In genomic region chr15:78942741-78943140, GRCh38 we compare ENCODE assay signal across 21 cellular contexts. TPM values are rescaled to one million over a fixed set of nuclear protein-coding genes. Genes with fewer than 3 reads are reported as not detected.
DNase-seq lines count a peak whose midpoint lies in the region; ATAC-seq and TF ChIP-seq lines count a peak whose summit lies in the region.
"Had no signal": no experiment of that assay in that cellular context is flagged by ENCODE, and none has a peak within 500 bp of the region (broad histone marks: within the 10 kb centered on the region; RNA-seq: fewer than 3 reads in every experiment).

No MANE protein-coding gene starts in this region.

- no peak overlapping the region for H3K27ac ChIP-seq in right cardiac atrium (ENCODE audit: low read length)
- H3K27ac ChIP-seq in SU-DHL-6 (ENCODE audit: low read depth, low read length), result peak overlapping the region; percentile 60
- H3K27ac ChIP-seq in lower lobe of right lung, result peak overlapping the region; percentile 86
- H3K27ac ChIP-seq in upper lobe of left lung, result peak overlapping the region; percentile 11 to 99 (median 91)
- H3K27ac ChIP-seq in coronary artery, result no peak overlapping the region
- H3K27ac ChIP-seq: cardiac muscle cell, left ventricle myocardium inferior, psoas muscle had no signal

- H3K27me3 ChIP-seq in right cardiac atrium (ENCODE audit: control insufficient read depth, insufficient read depth) (no peaks in the 10 kb centered on the region), SU-DHL-6 (ENCODE audit: low read length) (no peaks in the 10 kb centered on the region), lower lobe of right lung (ENCODE audit: low read depth) (no peaks in the 10 kb centered on the region), upper lobe of left lung (no peaks in the 10 kb centered on the region)

- DNase-seq in right cardiac atrium (no peak), cardiac septum (ENCODE audit: low spot score) (no peak), lower lobe of right lung (no peak), upper lobe of left lung (no peak), coronary artery (ENCODE audit: low spot score) (no peak)
- DNase-seq: activated naive CD4-positive, alpha-beta T cell treated with Interleukin-2 at 50 U/mL for 16 hours; activated T-cell treated with anti-CD3 and anti-CD28 coated beads, Interleukin-2, amount 50 U/mL, for 24 hours; EL; KG1; left ventricle myocardium inferior; NCI-H1694; NCI-H526 treated with DMSO at 0.1 percent for 48 hours; psoas muscle; small intestine; stimulated activated naive CD8-positive, alpha-beta T cell treated with anti-CD3 and anti-CD28 coated beads, Interleukin-15, amount 100 ng/mL, for 72 hours had no signal

- no peaks in the 10 kb centered on the region for H3K9me2 ChIP-seq in SU-DHL-6 (replicated peaks; ENCODE audit: insufficient read depth, low read length)

- intact Hi-C loops in right cardiac atrium (cut with DNase I), result no loop called here
- intact Hi-C loops in cardiac septum (cut with DNase I), result no loop called here
- intact Hi-C loops in lower lobe of right lung (cut with DNase I), result no loop called here

- H3K36me3 ChIP-seq in SU-DHL-6 (ENCODE audit: low read length) (no peaks in the 10 kb centered on the region), lower lobe of right lung (peaks cover 11% of the 10 kb centered on the region), upper lobe of left lung (peaks cover 0 to 3% (median 0%) of the 10 kb centered on the region in 4 donors)
- H3K36me3 ChIP-seq: cardiac muscle cell had no signal

- peak overlapping the region; percentile 60 for H3K4me2 ChIP-seq in SU-DHL-6 (ENCODE audit: low read depth, low read length, poor library complexity, severe bottlenecking)

- peak overlapping the region; percentile 5 for H3K4me3 ChIP-seq in right cardiac atrium (ENCODE audit: low read length)
- peak overlapping the region; percentile 71 for H3K4me3 ChIP-seq in SU-DHL-6 (ENCODE audit: insufficient read depth, low read length, poor library complexity, severe bottlenecking)
- peak overlapping the region; percentile 85 for H3K4me3 ChIP-seq in lower lobe of right lung
- peak overlapping the region in 3 of 4 donors; percentile 76 to 82 (median 78) for H3K4me3 ChIP-seq in upper lobe of left lung
- H3K4me3 ChIP-seq in coronary artery, result no peak overlapping the region
- H3K4me3 ChIP-seq: cardiac muscle cell, psoas muscle had no signal

- no peak overlapping the region for H2AFZ ChIP-seq in SU-DHL-6 (ENCODE audit: low read depth, low read length, severe bottlenecking)

- H3F3A ChIP-seq in SU-DHL-6 (ENCODE audit: insufficient read depth), result peaks cover 31% of the 10 kb centered on the region

- 83% methylated on average over 4 of the region's 4 CpGs for WGBS in right cardiac atrium
- 49 to 78% methylated on average over 4 of the region's 4 CpGs for WGBS in upper lobe of left lung, 2 donors

- ATAC-seq in right cardiac atrium, result no peak
- no peak for ATAC-seq in lower lobe of right lung
- ATAC-seq in upper lobe of left lung (ENCODE audit: low FRiP score in 2 of 2), result no peak
- ATAC-seq in HG03571 (IDR thresholded peaks at IDR 0.05; ENCODE audit: unreplicated experiment), result no peak
- ATAC-seq in GM21737 (IDR thresholded peaks at IDR 0.05; ENCODE audit: unreplicated experiment), result no peak
- ATAC-seq: activated CD4-positive, CD25-positive, alpha-beta regulatory T cell treated with anti-CD3 and anti-CD28 coated beads, Interleukin-2, amount 50 U/mL, for 24 hours; psoas muscle; Right ventricle myocardium inferior; stimulated activated naive CD8-positive, alpha-beta T cell treated with anti-CD3 and anti-CD28 coated beads, Interleukin-15, amount 100 ng/mL, for 72 hours had no signal

- H3K9ac ChIP-seq in SU-DHL-6 (ENCODE audit: low read length), result peak overlapping the region; percentile 83

- H3K4me1 ChIP-seq in right cardiac atrium (ENCODE audit: control insufficient read depth, insufficient read depth, low read length) (peaks cover 3% of the 10 kb centered on the region), lower lobe of right lung (peaks cover 45% of the 10 kb centered on the region), upper lobe of left lung (peaks cover 27 to 56% (median 39%) of the 10 kb centered on the region in 4 donors)

- TF ChIP-seq CTCF in SU-DHL-6 (IDR thresholded peaks at IDR 0.05; ENCODE audit: insufficient read depth, low read length, poor library complexity, severe bottlenecking), result no peak
- no peak for TF ChIP-seq CTCF in lower lobe of right lung (IDR thresholded peaks at IDR 0.05)
- no peak for TF ChIP-seq CTCF in upper lobe of left lung (IDR thresholded peaks at IDR 0.05)
- TF ChIP-seq CTCF in coronary artery (IDR thresholded peaks at IDR 0.05), result no peak

- H3K9me3 ChIP-seq in right cardiac atrium (ENCODE audit: control insufficient read depth, low read length) (no peaks in the 10 kb centered on the region), SU-DHL-6 (ENCODE audit: insufficient read depth, low read length) (no peaks in the 10 kb centered on the region), lower lobe of right lung (no peaks in the 10 kb centered on the region), upper lobe of left lung (no peaks in the 10 kb centered on the region)
- H3K9me3 ChIP-seq: left ventricle myocardium inferior, psoas muscle had no signal

- TF ChIP-seq POLR2A in upper lobe of left lung (IDR thresholded peaks at IDR 0.05), result no peak

- H4K20me1 ChIP-seq in SU-DHL-6 (ENCODE audit: low read depth, low read length), result no peaks in the 10 kb centered on the region

- peaks cover 26% of the 10 kb centered on the region; the same call in 1 of the 2 replicates for H3K79me2 ChIP-seq in SU-DHL-6 (ENCODE audit: insufficient read depth, low read length)

- TF ChIP-seq EP300 in upper lobe of left lung (IDR thresholded peaks at IDR 0.05), result no peak

RNA-seq across cellular contexts. Expression of gene CTSH, which starts 2.1 kb away (rescaled TPM):
- total RNA-seq in right cardiac atrium (100 to 1,000 TPM in 1 of 4 donors, 10 to 100 TPM in 3; 41.0 to 101 (median 79.4) TPM), cardiac septum (38.8 TPM), lower lobe of right lung (724 TPM), upper lobe of left lung (1,000 to 10,000 TPM in 4 of 6 donors, 100 to 1,000 TPM in 2; 699 to 3,907 (median 1,498) TPM)
- polyA plus RNA-seq in right cardiac atrium, result 126 TPM

Comparison
In these comparisons a context has a peak if more than half of its experiments do, and no peak if none do; other contexts are left out.
1. H3K27ac ChIP-seq: peak in SU-DHL-6 (single experiment), lower lobe of right lung (single experiment) and upper lobe of left lung (4 of 4); none in right cardiac atrium (single experiment) and coronary artery (0 of 2).